28 cellular contexts compared by ENCODE assay signal in the genomic region with DNA sequence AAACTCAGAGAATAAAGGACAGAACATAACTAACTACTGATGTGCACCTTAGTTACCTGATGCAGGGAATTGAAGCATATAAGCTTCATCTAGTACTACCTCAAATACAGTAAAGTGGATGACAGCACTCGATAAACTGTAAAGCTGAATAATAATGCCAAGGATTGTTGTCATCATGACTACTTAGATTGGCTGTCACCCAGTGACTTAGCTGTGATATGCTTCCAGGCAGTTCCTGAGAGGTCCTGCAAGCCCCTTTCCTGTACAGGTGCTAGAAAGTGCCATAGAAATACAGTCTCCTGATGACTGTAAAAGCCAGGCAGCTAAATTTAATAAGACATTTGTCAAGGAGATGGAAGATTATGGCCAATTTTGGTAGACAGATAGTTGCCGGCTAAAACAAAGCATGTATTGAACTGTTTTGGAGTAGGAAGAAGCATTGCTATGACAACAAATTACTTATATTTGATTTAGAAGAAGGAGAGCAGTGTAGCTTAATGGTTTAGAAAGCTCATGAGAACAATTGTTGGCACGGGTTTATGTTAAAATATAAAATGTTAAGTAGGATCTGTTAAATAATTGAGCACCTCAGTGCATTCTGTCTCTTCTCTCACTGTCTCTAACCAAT. TPM values are rescaled to one million over a fixed set of nuclear protein-coding genes. Genes with fewer than 3 reads are reported as not detected.
DNase-seq lines count a peak whose midpoint lies in the region; ATAC-seq, FAIRE-seq and TF ChIP-seq lines count a peak whose summit lies in the region.
"Had no signal": no experiment of that assay in that cellular context is flagged by ENCODE, and none has a peak within 500 bp of the region (broad histone marks: within the 10 kb centered on the region; RNA-seq: fewer than 3 reads in every experiment).

No MANE protein-coding gene starts in this region.

- no peak overlapping the region for H2AK5ac ChIP-seq in H9 (ENCODE audit: insufficient read length, low read length)

- H3K9me3 Mint-ChIP-seq in H9: no peaks in the 10 kb centered on the region
- H3K9me3 Mint-ChIP-seq: activated CD8-positive, alpha-beta T cell treated with anti-CD3 and anti-CD28 coated beads for 36 hours; activated T-helper 17 cell treated with anti-CD3 and anti-CD28 coated beads, Interleukin-2, amount 50 U/mL, for 72 hours; IgD-negative memory B cell; stimulated activated naive B cell treated with anti-CD40 and anti-IgM and Interleukin-4, amounts not matched to agents 10 μg/mL and 1 μg/mL and 100 μg/mL, for 72 hours had no signal

- TF ChIP-seq CTCF in SK-N-SH (IDR thresholded peaks at IDR 0.05): no peak
- no peak for TF ChIP-seq CTCF in GM12878 (IDR thresholded peaks at IDR 0.05 in 2 of 3, conservative IDR thresholded peaks at IDR 0.05 in 1 of 3; ENCODE audit: control insufficient read depth in 2 of 3, extremely low read depth in 1 of 3, insufficient read depth in 1 of 3, low read depth in 3 of 3, low read length in 3 of 3)
- no peak for TF ChIP-seq CTCF in osteoblast (IDR thresholded peaks at IDR 0.05; ENCODE audit: extremely low read depth, low read depth, low read length)
- no peak for TF ChIP-seq CTCF in H9 (conservative IDR thresholded peaks at IDR 0.05)

- no peak overlapping the region for H4K91ac ChIP-seq in H9 (ENCODE audit: insufficient read length, low read depth, low read length)

- H2BK5ac ChIP-seq in H9 (ENCODE audit: insufficient read length, low read length): no peak overlapping the region

- peak; percentile 69 for FAIRE-seq in GM12878 (lab: Jason Lieb, UNC)
- FAIRE-seq: GM18507, H54 had no signal

- no peak overlapping the region for H2BK20ac ChIP-seq in H9 (ENCODE audit: low read depth, low read length, poor library complexity, severe bottlenecking)

- H3K27ac Mint-ChIP-seq in H9: no peak overlapping the region
- H3K27ac Mint-ChIP-seq: activated CD8-positive, alpha-beta T cell treated with anti-CD3 and anti-CD28 coated beads for 36 hours; activated T-helper 17 cell treated with anti-CD3 and anti-CD28 coated beads, Interleukin-2, amount 50 U/mL, for 72 hours; progenitor cell of endocrine pancreas; stimulated activated naive B cell treated with anti-CD40 and anti-IgM and Interleukin-4, amounts not matched to agents 10 μg/mL and 1 μg/mL and 100 μg/mL, for 72 hours; T-helper 17 cell had no signal

- intact Hi-C loops in GM12878 (cut with micrococcal nuclease; ENCODE audit: unreplicated experiment): no loop called here

- H3K36me3 Mint-ChIP-seq in H9 (ENCODE audit: insufficient read depth in 1 of 3, low read depth in 3 of 3): peaks cover 0 to 7% (median 4%) of the 10 kb centered on the region in 3 experiments; a peak in 4 of 7 replicates

- H3K14ac ChIP-seq in H9 (ENCODE audit: insufficient read depth, low read length): no peak overlapping the region

- H3K9me2 ChIP-seq in SK-N-SH: no peaks in the 10 kb centered on the region

- H2AFZ ChIP-seq in SK-N-SH (ENCODE audit: low read depth) (no peak overlapping the region), GM12878 (ENCODE audit: control insufficient read depth, low read depth, low read length) (no peak overlapping the region), osteoblast (ENCODE audit: low read length) (no peak overlapping the region), H9 (ENCODE audit: low read length) (no peak overlapping the region)

- H2BK120ac ChIP-seq in H9 (ENCODE audit: low read depth, low read length, poor library complexity, severe bottlenecking): no peak overlapping the region

- 33% methylated on average over 3 of the region's 3 CpGs for WGBS in SK-N-SH (ENCODE audit: low lambda C conversion rate)
- WGBS in GM12878 (ENCODE audit: insufficient coverage, insufficient replicate concordance, low lambda C conversion rate, missing lambda C conversion rate): 48% methylated on average over 3 of the region's 3 CpGs
- WGBS in H9 (ENCODE audit: extremely low coverage, insufficient read length, low lambda C conversion rate): 100% methylated on average over 1 of the region's 3 CpGs

- H3K4me2 ChIP-seq in SK-N-SH: no peak overlapping the region
- H3K4me2 ChIP-seq in GM12878 (ENCODE audit: control insufficient read depth, insufficient read depth): no peak overlapping the region
- H3K4me2 ChIP-seq in osteoblast (ENCODE audit: insufficient read depth, low read length): no peak overlapping the region
- H3K4me2 ChIP-seq in H9 (ENCODE audit: insufficient read depth, insufficient read length, low read length): no peak overlapping the region

- no peak overlapping the region for H3T11ph ChIP-seq in H9 (ENCODE audit: low read length)

- H3K4me3 ChIP-seq in SK-N-SH (ENCODE audit: low read depth in 2 of 2, low read length in 1 of 2): no peak overlapping the region
- H3K4me3 ChIP-seq in GM12878: no peak overlapping the region
- no peak overlapping the region for H3K4me3 ChIP-seq in osteoblast (ENCODE audit: insufficient read depth, low read length)
- H3K4me3 ChIP-seq: heart left ventricle, Peyer's patch, sigmoid colon had no signal

- SMC1A ChIA-PET in GM12878 (lab: Charles Lee; ENCODE audit: uncharacterized antibody, unreplicated experiment): interaction anchor here (0.8 to 0.9 kb wide), 3 partner anchors 11 to 45 kb away, joined by 3 to 4 read pairs (median 3); no protein-coding TSS in a partner anchor

- H3F3A ChIP-seq in SK-N-SH (replicated peaks; ENCODE audit: insufficient read depth): no peaks in the 10 kb centered on the region

- no peak for TF ChIP-seq RAD21 in SK-N-SH (IDR thresholded peaks at IDR 0.05; ENCODE audit: low read length)
- TF ChIP-seq RAD21 in GM12878 (IDR thresholded peaks at IDR 0.05; ENCODE audit: insufficient read depth, low read depth, low read length): no peak

- ATAC-seq in SK-N-SH treated with all-trans-retinoic acid at 6 μM for 48 hours (peak; percentile 58; the same call in 2 of the 3 replicates), GM12878 (no peak)
- ATAC-seq: activated CD8-positive, alpha-beta T cell treated with anti-CD3 and anti-CD28 coated beads for 36 hours; activated T-helper 17 cell treated with anti-CD3 and anti-CD28 coated beads, Interleukin-2, amount 50 U/mL, for 72 hours; stimulated activated naive B cell treated with anti-CD40 and anti-IgM and Interleukin-4, amounts not matched to agents 10 μg/mL and 1 μg/mL and 100 μg/mL, for 72 hours; T-helper 17 cell had no signal

- H3K23me2 ChIP-seq in H9 (ENCODE audit: insufficient read length, low read depth, low read length, poor library complexity, severe bottlenecking): no peaks in the 10 kb centered on the region

- H3K27ac ChIP-seq in SK-N-SH (ENCODE audit: low read depth in 2 of 2, low read length in 1 of 2) (no peak overlapping the region), GM12878 (ENCODE audit: control insufficient read depth, insufficient read depth) (no peak overlapping the region), osteoblast (ENCODE audit: low read depth, low read length) (no peak overlapping the region), H9 (ENCODE audit: insufficient read length, low read depth, low read length) (no peak overlapping the region)
- H3K27ac ChIP-seq: epithelial cell of prostate, heart left ventricle, neutrophil, Peyer's patch, sigmoid colon had no signal

- H3K56ac ChIP-seq in H9 (ENCODE audit: insufficient read length, low read depth, low read length): no peak overlapping the region

- TF ChIP-seq POLR2A in GM12878 (IDR thresholded peaks at IDR 0.05; ENCODE audit: low read depth, low read length): no peak

- BruUV-seq in GM12878 (replicated peaks; lab: Mats Ljungman, UMichigan): no TSS peak

- H3K4ac ChIP-seq in H9 (ENCODE audit: low read depth, low read length): no peak overlapping the region

- RAD21 ChIA-PET in GM12878 (lab: Charles Lee; ENCODE audit: unreplicated experiment): no interaction called here

- H3K23ac ChIP-seq in H9 (ENCODE audit: insufficient read length, low read depth, low read length): no peak overlapping the region

- H2BK15ac ChIP-seq in H9 (ENCODE audit: low read depth, low read length): no peak overlapping the region

- H2BK12ac ChIP-seq in H9 (ENCODE audit: insufficient read length, low read depth, low read length): no peak overlapping the region

- CTCF ChIA-PET in SK-N-SH (lab: Yijun Ruan, JAX): interaction anchor here (2.0 kb wide), 1 partner anchor 113 kb away, joined by 4 read pairs; no protein-coding TSS in a partner anchor
- CTCF ChIA-PET in GM12878 (lab: Yijun Ruan, JAX): interaction anchor here (0.6 to 1.4 kb wide), 5 partner anchors 10 to 114 kb away, joined by 3 read pairs; no protein-coding TSS in a partner anchor

- in situ Hi-C loops in GM12878 (cut with MboI): no loop called here

- H3K9me3 ChIP-seq in SK-N-SH (no peaks in the 10 kb centered on the region), GM12878 (replicated peaks; ENCODE audit: control insufficient read depth, insufficient read depth, low read length) (no peaks in the 10 kb centered on the region), osteoblast (ENCODE audit: low read depth, low read length) (no peaks in the 10 kb centered on the region), H9 (ENCODE audit: control insufficient read depth, low read depth, low read length) (no peaks in the 10 kb centered on the region)
- H3K9me3 ChIP-seq: heart left ventricle, neutrophil, Peyer's patch, sigmoid colon had no signal

- no peak overlapping the region for H3K9ac ChIP-seq in SK-N-SH
- H3K9ac ChIP-seq in GM12878 (ENCODE audit: control insufficient read depth, insufficient read depth, low read length): no peak overlapping the region
- no peak overlapping the region for H3K9ac ChIP-seq in H9 (ENCODE audit: extremely low read depth, insufficient read length, low read length)

- H3K27me3 Mint-ChIP-seq in H9 (ENCODE audit: low read depth): no peaks in the 10 kb centered on the region
- H3K27me3 Mint-ChIP-seq: activated CD8-positive, alpha-beta T cell treated with anti-CD3 and anti-CD28 coated beads for 36 hours; activated T-helper 17 cell treated with anti-CD3 and anti-CD28 coated beads, Interleukin-2, amount 50 U/mL, for 72 hours; IgD-negative memory B cell; progenitor cell of endocrine pancreas; stimulated activated naive B cell treated with anti-CD40 and anti-IgM and Interleukin-4, amounts not matched to agents 10 μg/mL and 1 μg/mL and 100 μg/mL, for 72 hours; T-helper 17 cell had no signal

- H3K79me1 ChIP-seq in H9 (ENCODE audit: insufficient read depth, low read depth, low read length, poor library complexity, severe bottlenecking): no peaks in the 10 kb centered on the region

- TF ChIP-seq EP300 in SK-N-SH (IDR thresholded peaks at IDR 0.05; ENCODE audit: borderline replicate concordance in 1 of 2, low read depth in 1 of 2, low read length in 1 of 2) (no peak), GM12878 (IDR thresholded peaks at IDR 0.05; ENCODE audit: borderline replicate concordance in 1 of 2, control insufficient read depth in 1 of 2, low read depth in 2 of 2, low read length in 2 of 2) (no peak)

- no peak for DNase-seq in SK-N-SH
- peak; percentile 23 to 61 for DNase-seq in NCI-H2081 (lab: John Stamatoyannopoulos, UW)
- DNase-seq in GM12878 (ENCODE audit: low read depth, low spot score): no peak
- DNase-seq in osteoblast (ENCODE audit: insufficient read length, low spot score, missing footprints): peak; percentile 77
- DNase-seq in ecto neural progenitor cell (ENCODE audit: low spot score): no peak
- no peak for DNase-seq in H9
- no peak for DNase-seq in hippocampal formation (lab: John Stamatoyannopoulos, UW)
- DNase-seq: ACHN; activated CD8-positive, alpha-beta T cell treated with anti-CD3 and anti-CD28 coated beads for 36 hours; activated naive CD4-positive, alpha-beta T cell treated with anti-CD3 and anti-CD28 coated beads, Interleukin-2, amount 50 U/mL, for 16 hours; amniotic stem cell; heart left ventricle; mesenchymal stem cell; NCI-H187; NCI-H446; Peyer's patch; sigmoid colon; stimulated activated CD4-positive, alpha-beta T cell treated with anti-CD3 and anti-CD28 coated beads, Interleukin-4, amount 100 ng/mL, for 4 hours; stimulated activated naive B cell treated with anti-CD40 and anti-IgM and Interleukin-4, amounts not matched to agents 10 μg/mL and 1 μg/mL and 100 μg/mL, for 72 hours; T-helper 17 cell had no signal

- peaks cover 14 to 23% of the 10 kb centered on the region in 2 experiments for H3K4me1 Mint-ChIP-seq in H9
- H3K4me1 Mint-ChIP-seq: activated T-helper 17 cell treated with anti-CD3 and anti-CD28 coated beads, Interleukin-2, amount 50 U/mL, for 72 hours had no signal

- no peak overlapping the region for H4K8ac ChIP-seq in H9 (replicated peaks; ENCODE audit: insufficient read length, low read depth, low read length)

- no peak overlapping the region for H3K18ac ChIP-seq in H9 (ENCODE audit: insufficient read length, low read depth, low read length)

- H3K79me2 ChIP-seq in SK-N-SH (ENCODE audit: insufficient read depth): no peaks in the 10 kb centered on the region; the same call in 1 of the 2 replicates
- H3K79me2 ChIP-seq in GM12878 (ENCODE audit: control insufficient read depth, insufficient read depth, low read length): no peaks in the 10 kb centered on the region
- H3K79me2 ChIP-seq in osteoblast (ENCODE audit: insufficient read depth, low read length): no peaks in the 10 kb centered on the region
- H3K79me2 ChIP-seq in H9 (ENCODE audit: insufficient read depth, low read length): no peaks in the 10 kb centered on the region

- H3K36me3 ChIP-seq in SK-N-SH (replicated peaks in 1 of 2; ENCODE audit: control insufficient read depth in 1 of 2, insufficient read depth in 2 of 2, low read length in 1 of 2): no peaks in the 10 kb centered on the region
- H3K36me3 ChIP-seq in GM12878 (ENCODE audit: control insufficient read depth in 2 of 2, insufficient read depth in 2 of 2, low read length in 1 of 2): no peaks in the 10 kb centered on the region
- no peaks in the 10 kb centered on the region for H3K36me3 ChIP-seq in osteoblast (ENCODE audit: insufficient read depth, low read length)
- H3K36me3 ChIP-seq: heart left ventricle, neutrophil, Peyer's patch, sigmoid colon had no signal

- POLR2A ChIA-PET in SK-N-SH (lab: Yijun Ruan, JAX) (no interaction called here), GM12878 (lab: Charles Lee) (interaction anchor here (2.0 kb wide), 1 partner anchor 11 kb away, joined by 7 read pairs; no protein-coding TSS in a partner anchor)

- H3K4me3 Mint-ChIP-seq in H9: no peak overlapping the region
- H3K4me3 Mint-ChIP-seq: activated CD8-positive, alpha-beta T cell treated with anti-CD3 and anti-CD28 coated beads for 36 hours; activated T-helper 17 cell treated with anti-CD3 and anti-CD28 coated beads, Interleukin-2, amount 50 U/mL, for 72 hours; IgD-negative memory B cell; stimulated activated naive B cell treated with anti-CD40 and anti-IgM and Interleukin-4, amounts not matched to agents 10 μg/mL and 1 μg/mL and 100 μg/mL, for 72 hours; T-helper 17 cell had no signal

- H4K5ac ChIP-seq in H9 (ENCODE audit: insufficient read length, low read depth, low read length): no peak overlapping the region

- H3K27me3 ChIP-seq in SK-N-SH (ENCODE audit: insufficient read depth) (no peaks in the 10 kb centered on the region), GM12878 (replicated peaks in 1 of 2; ENCODE audit: control insufficient read depth in 2 of 2, insufficient read depth in 2 of 2, low read length in 1 of 2) (no peaks in the 10 kb centered on the region), osteoblast (ENCODE audit: insufficient read depth, low read length) (no peaks in the 10 kb centered on the region), H9 (ENCODE audit: insufficient read depth, low read length) (no peaks in the 10 kb centered on the region)
- H3K27me3 ChIP-seq: neutrophil, Peyer's patch, sigmoid colon had no signal

- H3K4me1 ChIP-seq in SK-N-SH (ENCODE audit: control insufficient read depth in 1 of 2, insufficient read depth in 2 of 2, low read depth in 1 of 2, low read length in 1 of 2) (no peaks in the 10 kb centered on the region; a peak in 1 of 4 replicates), GM12878 (ENCODE audit: control insufficient read depth, insufficient read depth, low read length) (no peaks in the 10 kb centered on the region), osteoblast (ENCODE audit: insufficient read depth, low read length) (no peaks in the 10 kb centered on the region), H9 (ENCODE audit: insufficient read depth, low read length) (no peaks in the 10 kb centered on the region; the same call in 1 of the 2 replicates)
- H3K4me1 ChIP-seq: Peyer's patch had no signal

- H4K20me1 ChIP-seq in SK-N-SH (ENCODE audit: insufficient read depth): no peaks in the 10 kb centered on the region
- H4K20me1 ChIP-seq in GM12878 (ENCODE audit: control insufficient read depth, insufficient read depth): no peaks in the 10 kb centered on the region
- H4K20me1 ChIP-seq in osteoblast (ENCODE audit: insufficient read depth, low read length): no peaks in the 10 kb centered on the region
- no peaks in the 10 kb centered on the region for H4K20me1 ChIP-seq in H9 (ENCODE audit: control insufficient read depth, insufficient read depth, insufficient read length)

RNA-seq across cellular contexts. Expression of a gene that starts 29.7 kb away (rescaled TPM):
- 10.8 and 11.9 TPM in 2 replicates for polyA plus RNA-seq in SK-N-SH (2012; rRNA removed)
- 7.6 and 10.1 TPM in 2 replicates for polyA plus RNA-seq in SK-N-SH (2012; cell fraction: cytosol; rRNA removed)
- polyA plus RNA-seq in SK-N-SH (2012; cell fraction: nucleus; rRNA removed): 12.5 and 17.0 TPM in 2 replicates
- 22.8 and 32.5 TPM in 2 replicates for total RNA-seq in GM12878 (2013; cell fraction: nucleolus; rRNA removed)
- 8.1 and 11.1 TPM in 2 replicates for total RNA-seq in GM12878 (2014; rRNA removed)
- total RNA-seq in GM12878 (2014; rRNA removed; fragmentation: Illumina TruSeq; extraction: Trizol): 7.2 and 7.8 TPM in 2 replicates
- 16.8 and 18.3 TPM in 2 replicates for total RNA-seq in GM12878 (2021)
- 5.2 TPM for polyA plus RNA-seq in GM12878 (2011; ENCODE audit: low read depth)
- polyA plus RNA-seq in GM12878 (2011; rRNA removed): 5.2 and 6.9 TPM in 2 replicates
- 7.6 and 8.7 TPM in 2 replicates for polyA plus RNA-seq in GM12878 (2011; cell fraction: cytosol; rRNA removed)
- 10.8 and 15.1 TPM in 2 replicates for polyA plus RNA-seq in GM12878 (2011; cell fraction: nucleus; rRNA removed)
- polyA plus RNA-seq in GM12878 (2012): 7.4 and 10.6 TPM in 2 replicates
- 13.2 and 13.7 TPM in 2 replicates for polyA plus RNA-seq in GM12878 (2014; fragmentation: Illumina TruSeq; extraction: Trizol)
- 1 to 10 TPM in 1 of 2 experiments, under 1 TPM in 1; 0.61 to 1.2 TPM for polyA plus RNA-seq in GM12878 (2014; fragmentation: Nextera tagmentation; extraction: Ambion mirVana)
- polyA plus RNA-seq in GM12878 (2014; rRNA removed): 8.0 and 11.5 TPM in 2 replicates
- polyA plus RNA-seq in GM12878 (2016; fragmentation: Nextera tagmentation; extraction: Ambion mirVana): 1 to 10 TPM; 2.4 to 3.2 TPM
- 8.7 and 12.1 TPM in 2 replicates for polyA minus RNA-seq in GM12878 (2011; rRNA and poly(A)+ RNA removed)
- 6.3 and 10.7 TPM in 2 replicates for polyA minus RNA-seq in GM12878 (2011; cell fraction: cytosol; rRNA and poly(A)+ RNA removed)
- polyA minus RNA-seq in GM12878 (2011; cell fraction: nucleus; rRNA and poly(A)+ RNA removed): 5.3 and 14.1 TPM in 2 replicates
- 7.6 and 21.5 TPM in 2 replicates for total RNA-seq in osteoblast
- total RNA-seq in H9 (2021): 30.4 and 31.2 TPM in 2 replicates

Comparison
In these comparisons a context has a peak if more than half of its experiments do, and no peak if none do; other contexts are left out.
1. DNase-seq: peak in NCI-H2081 (2 of 2) and osteoblast (single experiment); none in SK-N-SH (single experiment), GM12878 (single experiment), ecto neural progenitor cell (single experiment), H9 (single experiment) and hippocampal formation (0 of 2).